13 cellular contexts compared by ENCODE assay signal in genomic region chr7:103843689-103844480, GRCh38.
DNase-seq lines count a peak whose midpoint lies in the region; ATAC-seq and TF ChIP-seq lines count a peak whose summit lies in the region.
"Had no signal": no experiment of that assay in that cellular context is flagged by ENCODE, and none has a peak within 500 bp of the region (broad histone marks: within the 10 kb centered on the region; RNA-seq: fewer than 3 reads in every experiment).

No MANE protein-coding gene starts in this region.

- no peaks in the 10 kb centered on the region for H3K36me3 Mint-ChIP-seq in stimulated activated effector memory CD8-positive, alpha-beta T cell treated with anti-CD3 and anti-CD28 coated beads, Interleukin-12 subunit alpha, Interleukin-12 subunit beta, amount 100 ng/mL, for 72 hours
- H3K36me3 Mint-ChIP-seq: CD4-positive, alpha-beta memory T cell had no signal

- no peak overlapping the region for H3K27ac Mint-ChIP-seq in stimulated activated effector memory CD8-positive, alpha-beta T cell treated with anti-CD3 and anti-CD28 coated beads, Interleukin-12 subunit alpha, Interleukin-12 subunit beta, amount 100 ng/mL, for 72 hours
- H3K27ac Mint-ChIP-seq: CD4-positive, alpha-beta memory T cell; GM23338 had no signal

- H3K4me1 Mint-ChIP-seq in stimulated activated effector memory CD8-positive, alpha-beta T cell treated with anti-CD3 and anti-CD28 coated beads, Interleukin-12 subunit alpha, Interleukin-12 subunit beta, amount 100 ng/mL, for 72 hours: no peaks in the 10 kb centered on the region
- H3K4me1 Mint-ChIP-seq: CD4-positive, alpha-beta memory T cell; GM23338 had no signal

- ATAC-seq in stimulated activated effector memory CD8-positive, alpha-beta T cell treated with anti-CD3 and anti-CD28 coated beads, Interleukin-12 subunit alpha, Interleukin-12 subunit beta, amount 100 ng/mL, for 72 hours: peak; percentile 50
- ATAC-seq in GM21360 (IDR thresholded peaks at IDR 0.05; ENCODE audit: unreplicated experiment): no peak
- ATAC-seq: A549, GM23338 had no signal

- no peak overlapping the region for H3K4me3 Mint-ChIP-seq in stimulated activated effector memory CD8-positive, alpha-beta T cell treated with anti-CD3 and anti-CD28 coated beads, Interleukin-12 subunit alpha, Interleukin-12 subunit beta, amount 100 ng/mL, for 72 hours
- H3K4me3 Mint-ChIP-seq: CD4-positive, alpha-beta memory T cell; GM23338 had no signal

- no peak for TF ChIP-seq CTCF in GM10266 (IDR thresholded peaks at IDR 0.05; ENCODE audit: control insufficient read depth, insufficient read depth, low read depth, missing control alignments)

- H3K9me3 Mint-ChIP-seq in stimulated activated effector memory CD8-positive, alpha-beta T cell treated with anti-CD3 and anti-CD28 coated beads, Interleukin-12 subunit alpha, Interleukin-12 subunit beta, amount 100 ng/mL, for 72 hours: no peaks in the 10 kb centered on the region
- H3K9me3 Mint-ChIP-seq: GM23338 had no signal

- DNase-seq in NCI-H82 (lab: John Stamatoyannopoulos, UW): peak; percentile 79
- DNase-seq in OCI-M2 (lab: John Stamatoyannopoulos, UW; ENCODE audit: unreplicated experiment): peak; percentile 23
- DNase-seq in iPS-NIHi7 (ENCODE audit: extremely low spot score): peak; percentile 12
- DNase-seq in stimulated activated effector memory CD8-positive, alpha-beta T cell treated with anti-CD3 and anti-CD28 coated beads, Interleukin-12 subunit alpha, Interleukin-12 subunit beta, amount 100 ng/mL, for 72 hours (ENCODE audit: low spot score in 2 of 2): no peak
- DNase-seq in GM10266 (ENCODE audit: extremely low spot score): no peak
- no peak for DNase-seq in NK-92 treated with Interleukin-12 subunit alpha and Interleukin-12 subunit beta, amount 100 ng/mL, for 24 hours (lab: John Stamatoyannopoulos, UW)
- DNase-seq: BE2C; CD4-positive, alpha-beta memory T cell; DMS79; H7 had no signal

Comparison
In these comparisons a context has a peak if more than half of its experiments do, and no peak if none do; other contexts are left out.
1. DNase-seq: peak in NCI-H82 (single experiment), OCI-M2 (single experiment) and iPS-NIHi7 (single experiment); none in stimulated activated effector memory CD8-positive, alpha-beta T cell treated with anti-CD3 and anti-CD28 coated beads, Interleukin-12 subunit alpha, Interleukin-12 subunit beta, amount 100 ng/mL, for 72 hours (0 of 2), GM10266 (single experiment) and NK-92 treated with Interleukin-12 subunit alpha and Interleukin-12 subunit beta, amount 100 ng/mL, for 24 hours (single experiment).